ENCODE assay signal across 27 cellular contexts in genomic region chr9:137965177-137965795, GRCh38.
"Had no signal": no experiment of that assay in that cellular context is flagged by ENCODE, and none has a peak within 500 bp of the region (broad histone marks: within the 10 kb centered on the region; RNA-seq: fewer than 3 reads in every experiment).

No MANE protein-coding gene starts in this region.

- H3K4me3 ChIP-seq: heart left ventricle, lung, neural progenitor cell, ovary, prostate gland, skin epidermis, tibial nerve, upper lobe of left lung had no signal

- H3K4me1 ChIP-seq: heart left ventricle, neural progenitor cell, prostate gland, tibial nerve, upper lobe of left lung had no signal

- H3K36me3 ChIP-seq: heart left ventricle, neural progenitor cell, neutrophil, ovary, prostate gland, tibial nerve, upper lobe of left lung had no signal

- H3K4me1 Mint-ChIP-seq: immature natural killer cell; naive B cell; natural killer cell; stimulated activated effector memory CD8-positive, alpha-beta T cell treated with anti-CD3 and anti-CD28 coated beads, Interleukin-12 subunit alpha, Interleukin-12 subunit beta, amount 100 ng/mL, for 72 hours had no signal

- H3K4me3 Mint-ChIP-seq: immature natural killer cell; mesothelial cell of epicardium; natural killer cell; nephron progenitor cell; neural progenitor cell; stimulated activated effector memory CD8-positive, alpha-beta T cell treated with anti-CD3 and anti-CD28 coated beads, Interleukin-12 subunit alpha, Interleukin-12 subunit beta, amount 100 ng/mL, for 72 hours; stimulated activated naive CD8-positive, alpha-beta T cell treated with anti-CD3 and anti-CD28 coated beads, Interleukin-15, Interleukin-2, amounts not matched to agents 100 ng/mL and 50 ng/mL, for 24 hours had no signal

- H3K9me3 Mint-ChIP-seq: immature natural killer cell; natural killer cell; stimulated activated effector memory CD8-positive, alpha-beta T cell treated with anti-CD3 and anti-CD28 coated beads, Interleukin-12 subunit alpha, Interleukin-12 subunit beta, amount 100 ng/mL, for 72 hours had no signal

- H3K36me3 Mint-ChIP-seq: immature natural killer cell; mesothelial cell of epicardium; naive B cell; natural killer cell; neural progenitor cell; stimulated activated effector memory CD8-positive, alpha-beta T cell treated with anti-CD3 and anti-CD28 coated beads, Interleukin-12 subunit alpha, Interleukin-12 subunit beta, amount 100 ng/mL, for 72 hours had no signal

- DNase-seq: heart left ventricle; hypothalamus; immature natural killer cell; kidney; mesendoderm; naive B cell; natural killer cell; nephron progenitor cell; occipital lobe; retina; stimulated activated CD4-positive, alpha-beta T cell treated with anti-CD3 and anti-CD28 coated beads, Interleukin-4, amount 100 ng/mL, for 24 hours; stimulated activated naive CD4-positive, alpha-beta T cell; substantia nigra; upper lobe of left lung had no signal

- H3K27ac ChIP-seq: heart left ventricle, neural progenitor cell, neutrophil, ovary, prostate gland, skin epidermis, tibial nerve, upper lobe of left lung had no signal

- H3K27me3 ChIP-seq: neural progenitor cell, ovary, tibial nerve, upper lobe of left lung had no signal

- H3K27ac Mint-ChIP-seq: immature natural killer cell; mesothelial cell of epicardium; naive B cell; natural killer cell; nephron progenitor cell; neural progenitor cell; stimulated activated effector memory CD8-positive, alpha-beta T cell treated with anti-CD3 and anti-CD28 coated beads, Interleukin-12 subunit alpha, Interleukin-12 subunit beta, amount 100 ng/mL, for 72 hours; stimulated activated naive CD8-positive, alpha-beta T cell treated with anti-CD3 and anti-CD28 coated beads, Interleukin-15, Interleukin-2, amounts not matched to agents 100 ng/mL and 50 ng/mL, for 24 hours had no signal

- H3K9me3 ChIP-seq: neutrophil, ovary, prostate gland, upper lobe of left lung had no signal

- ATAC-seq: heart left ventricle; left lobe of liver; natural killer cell; right cardiac atrium; sciatic nerve; stimulated activated effector memory CD8-positive, alpha-beta T cell treated with anti-CD3 and anti-CD28 coated beads, Interleukin-12 subunit alpha, Interleukin-12 subunit beta, amount 100 ng/mL, for 72 hours had no signal
